Comparison of ENCODE assay signal across 8 cellular contexts in the genomic region with DNA sequence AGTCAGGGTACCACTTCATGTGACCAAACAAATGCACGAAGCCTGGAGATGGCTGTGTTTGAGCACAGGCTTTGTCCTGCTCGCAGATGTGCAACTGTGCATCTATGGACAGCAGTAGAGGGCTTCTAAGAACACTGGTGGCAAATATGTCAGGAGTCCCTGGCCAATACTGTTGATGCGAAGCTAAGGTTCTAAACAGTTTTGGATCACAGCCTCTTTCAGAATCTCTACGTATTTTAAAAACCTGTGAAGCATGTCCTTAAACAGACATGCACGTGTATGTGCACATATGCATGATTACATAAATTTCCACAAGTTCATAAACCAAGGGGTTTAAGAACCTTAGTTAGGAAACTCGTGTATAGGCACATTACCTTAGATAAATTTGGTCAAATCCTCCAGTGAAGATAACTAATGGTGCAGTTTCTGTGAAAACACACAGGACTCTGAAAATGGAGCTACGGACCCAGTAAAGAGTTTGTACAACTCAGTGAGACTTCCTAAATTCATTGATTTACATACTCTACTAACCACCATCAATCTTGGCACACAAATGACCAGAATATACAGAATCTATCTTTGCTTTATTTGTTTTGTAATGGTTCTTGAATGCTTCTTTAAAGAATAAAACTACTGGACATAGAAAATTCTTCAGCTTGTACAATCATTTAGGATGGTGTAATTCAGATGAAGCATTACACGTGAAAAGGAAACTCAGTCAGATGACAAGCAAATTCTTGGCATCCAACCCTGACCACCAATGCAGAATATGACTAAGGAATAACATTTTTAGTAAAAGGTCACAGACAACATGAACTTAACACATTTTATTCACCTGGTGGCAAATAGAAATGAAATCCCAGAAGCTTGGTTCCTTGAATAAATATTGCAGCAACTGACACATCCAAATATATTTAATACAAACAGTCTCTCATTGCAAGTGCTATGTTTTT. TPM values are rescaled to one million over a fixed set of nuclear protein-coding genes. Genes with fewer than 3 reads are reported as not detected.
DNase-seq lines count a peak whose midpoint lies in the region; ATAC-seq lines count a peak whose summit lies in the region.

No MANE protein-coding gene starts in this region.

- no peak overlapping the region for H3K9ac ChIP-seq in SK-N-MC (ENCODE audit: insufficient read length)

- no peaks in the 10 kb centered on the region for H3K9me3 ChIP-seq in SK-N-MC (ENCODE audit: low read depth, low read length)
- H3K9me3 ChIP-seq in naive thymus-derived CD4-positive, alpha-beta T cell (ENCODE audit: control insufficient read depth in 2 of 3, low read length in 3 of 3): no peaks in the 10 kb centered on the region

- peaks cover 52% of the 10 kb centered on the region for H3K4me1 Mint-ChIP-seq in activated naive CD4-positive, alpha-beta T cell treated with anti-CD3 and anti-CD28 coated beads, Interleukin-2, amount 50 U/mL, for 24 hours
- peaks cover 0 to 17% (median 0%) of the 10 kb centered on the region in 7 donors for H3K4me1 Mint-ChIP-seq in naive thymus-derived CD4-positive, alpha-beta T cell

- H3K4me3 ChIP-seq in SK-N-MC: peak overlapping the region; percentile 57
- H3K4me3 ChIP-seq in naive thymus-derived CD4-positive, alpha-beta T cell (ENCODE audit: low read length): no peak overlapping the region

- CTCF ChIA-PET in naive thymus-derived CD4-positive, alpha-beta T cell (lab: Charles Lee): interaction anchor here (0.5 kb wide), 1 partner anchor 238 kb away, joined by 3 read pairs; no protein-coding TSS in a partner anchor

- no peaks in the 10 kb centered on the region for H3K9me3 Mint-ChIP-seq in activated naive CD4-positive, alpha-beta T cell treated with anti-CD3 and anti-CD28 coated beads, Interleukin-2, amount 50 U/mL, for 24 hours
- H3K9me3 Mint-ChIP-seq in naive thymus-derived CD4-positive, alpha-beta T cell: peaks cover 0 to 3% (median 0%) of the 10 kb centered on the region in 11 donors

- peak overlapping the region; percentile 52 for H3K27ac Mint-ChIP-seq in activated naive CD4-positive, alpha-beta T cell treated with anti-CD3 and anti-CD28 coated beads, Interleukin-2, amount 50 U/mL, for 24 hours
- no peak overlapping the region for H3K27ac Mint-ChIP-seq in naive thymus-derived CD4-positive, alpha-beta T cell

- peaks cover 12% of the 10 kb centered on the region for H3K36me3 Mint-ChIP-seq in activated naive CD4-positive, alpha-beta T cell treated with anti-CD3 and anti-CD28 coated beads, Interleukin-2, amount 50 U/mL, for 24 hours
- peaks cover 0 to 10% (median 3%) of the 10 kb centered on the region in 5 donors for H3K36me3 Mint-ChIP-seq in naive thymus-derived CD4-positive, alpha-beta T cell

- H3K4me3 Mint-ChIP-seq in activated naive CD4-positive, alpha-beta T cell treated with anti-CD3 and anti-CD28 coated beads, Interleukin-2, amount 50 U/mL, for 24 hours: no peak overlapping the region
- no peak overlapping the region for H3K4me3 Mint-ChIP-seq in naive thymus-derived CD4-positive, alpha-beta T cell

- no peaks in the 10 kb centered on the region for H3K27me3 Mint-ChIP-seq in activated naive CD4-positive, alpha-beta T cell treated with anti-CD3 and anti-CD28 coated beads, Interleukin-2, amount 50 U/mL, for 24 hours
- no peaks in the 10 kb centered on the region for H3K27me3 Mint-ChIP-seq in naive thymus-derived CD4-positive, alpha-beta T cell

- POLR2A ChIA-PET in naive thymus-derived CD4-positive, alpha-beta T cell (lab: Charles Lee): no interaction called here

- peak; percentile 75 for ATAC-seq in HG02885 (IDR thresholded peaks at IDR 0.05; ENCODE audit: poor library complexity, unreplicated experiment)
- no peak for ATAC-seq in naive thymus-derived CD4-positive, alpha-beta T cell

- H3K36me3 ChIP-seq in SK-N-MC (ENCODE audit: insufficient read depth, low read length): peaks cover 5% of the 10 kb centered on the region; the same call in 1 of the 2 replicates
- no peaks in the 10 kb centered on the region for H3K36me3 ChIP-seq in naive thymus-derived CD4-positive, alpha-beta T cell (ENCODE audit: control insufficient read depth in 2 of 3, insufficient read depth in 3 of 3, low read length in 3 of 3)

- intact Hi-C loops in naive thymus-derived CD4-positive, alpha-beta T cell (cut with micrococcal nuclease): no loop called here

- H3K27ac ChIP-seq in SK-N-MC: peak overlapping the region; percentile 90
- H3K27ac ChIP-seq in naive thymus-derived CD4-positive, alpha-beta T cell (ENCODE audit: low read depth, low read length): no peak overlapping the region

- DNase-seq in activated naive CD4-positive, alpha-beta T cell (lab: John Stamatoyannopoulos, UW): no peak
- DNase-seq in SK-N-MC (ENCODE audit: low read depth, low spot score) (no peak), non-pigmented ciliary epithelial cell (ENCODE audit: low read depth) (peak; percentile 63), NCI-H2227 treated with DMSO at 0.1 percent for 48 hours (lab: John Stamatoyannopoulos, UW) (no peak), SIG-M5 (lab: John Stamatoyannopoulos, UW) (no peak)
- DNase-seq in naive thymus-derived CD4-positive, alpha-beta T cell: no peak

- no peaks in the 10 kb centered on the region for H3K4me1 ChIP-seq in naive thymus-derived CD4-positive, alpha-beta T cell (ENCODE audit: control insufficient read depth in 2 of 2, insufficient read depth in 2 of 2, low read length in 2 of 2)

- no peaks in the 10 kb centered on the region for H3K27me3 ChIP-seq in naive thymus-derived CD4-positive, alpha-beta T cell (ENCODE audit: control insufficient read depth in 2 of 2, insufficient read depth in 2 of 2, low read length in 2 of 2)

RNA-seq across cellular contexts. Expression of a gene that starts 27.4 kb away (rescaled TPM):
- 10 to 100 TPM in 3 of 5 experiments, 1 to 10 TPM in 2; 5.6 to 18.3 (median 10.6) TPM for total RNA-seq in naive thymus-derived CD4-positive, alpha-beta T cell
- 1 to 10 TPM; 2.3 to 4.6 TPM for polyA plus RNA-seq in naive thymus-derived CD4-positive, alpha-beta T cell
